In the genomic region with DNA sequence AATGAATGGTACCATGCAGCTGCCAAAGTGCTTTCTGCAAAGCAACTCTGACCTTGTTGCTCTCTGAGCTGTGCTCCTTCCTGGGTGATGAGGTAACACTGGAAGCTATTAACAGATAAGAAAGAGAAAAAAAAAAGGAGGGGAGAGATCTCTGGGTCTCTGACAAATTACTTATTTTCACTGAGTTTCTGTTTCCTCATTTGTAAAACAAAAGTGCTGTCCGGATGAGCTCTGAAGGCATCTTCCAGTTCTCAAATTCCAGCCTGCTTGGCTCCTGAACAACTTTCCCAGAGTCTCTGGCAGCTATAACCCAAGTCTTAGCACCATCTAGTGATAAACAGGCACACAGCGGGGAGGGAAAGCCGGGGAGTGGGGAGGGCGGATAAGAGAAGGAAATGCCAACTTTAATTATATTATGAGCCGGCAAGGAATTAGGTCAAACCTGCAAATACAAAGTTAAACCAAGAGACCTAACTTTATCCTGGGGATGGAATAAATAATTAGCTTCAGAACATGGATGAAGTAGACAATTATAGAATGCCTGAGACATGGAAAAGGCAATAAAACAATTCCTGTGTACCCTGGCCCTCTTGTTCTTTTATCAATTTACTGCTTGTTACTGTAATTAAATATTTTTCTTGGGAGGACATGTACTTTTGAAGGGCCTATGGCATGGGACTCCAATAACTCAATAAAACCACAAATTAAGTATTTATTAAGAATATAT, we compare ENCODE assay signal across 9 cellular contexts.
DNase-seq lines count a peak whose midpoint lies in the region; ATAC-seq and TF ChIP-seq lines count a peak whose summit lies in the region.
"Had no signal": no experiment of that assay in that cellular context is flagged by ENCODE, and none has a peak within 500 bp of the region (broad histone marks: within the 10 kb centered on the region; RNA-seq: fewer than 3 reads in every experiment).

No MANE protein-coding gene starts in this region.

- ATAC-seq in lower lobe of right lung (peak; percentile 90 to 93), aorta (ENCODE audit: low FRiP score) (peak; percentile 82), HG03565 (IDR thresholded peaks at IDR 0.05; ENCODE audit: unreplicated experiment) (no peak)

- intact Hi-C loops in lower lobe of right lung (cut with DNase I), result no loop called here
- intact Hi-C loops in aorta (cut with DNase I), result loop anchor here (1.0 to 5.0 kb wide), 3 partner anchors 66 to 107 kb away; no protein-coding TSS in a partner anchor

- WGBS in aorta, 2 donors, result 1 to 2% methylated on average over 5 of the region's 5 CpGs

- DNase-seq in GM13976 (ENCODE audit: low spot score) (no peak), OCI-M1 (lab: John Stamatoyannopoulos, UW) (peak; percentile 59), dermis microvascular lymphatic vessel endothelial cell (ENCODE audit: low read depth in 2 of 2) (peak; percentile 32 to 66), lower lobe of right lung (peak; percentile 60), aorta (peak; percentile 77 to 82), NOMO-1 treated with DMSO at 0.1 percent for 48 hours (lab: John Stamatoyannopoulos, UW; ENCODE audit: unreplicated experiment) (no peak)
- DNase-seq: activated naive CD8-positive, alpha-beta T cell treated with anti-CD3 and anti-CD28 coated beads, Interleukin-2, amount 10 ng/mL, durations not matched to agents 7 days and 5 days had no signal

- H3K27ac ChIP-seq in 22Rv1, result no peak overlapping the region
- no peak overlapping the region for H3K27ac ChIP-seq in lower lobe of right lung
- H3K27ac ChIP-seq in aorta (ENCODE audit: low read depth in 1 of 2, low read length in 2 of 2), result no peak overlapping the region

- no peaks in the 10 kb centered on the region for H3K4me1 ChIP-seq in lower lobe of right lung
- H3K4me1 ChIP-seq in aorta (ENCODE audit: control insufficient read depth in 1 of 2, insufficient read depth in 2 of 2, low read length in 2 of 2), result no peaks in the 10 kb centered on the region

- no peaks in the 10 kb centered on the region for H3K36me3 ChIP-seq in lower lobe of right lung
- H3K36me3 ChIP-seq in aorta (ENCODE audit: control insufficient read depth in 1 of 2, insufficient read depth in 2 of 2, low read length in 1 of 2), result no peaks in the 10 kb centered on the region

- no peaks in the 10 kb centered on the region for H3K27me3 ChIP-seq in lower lobe of right lung (ENCODE audit: low read depth)
- H3K27me3 ChIP-seq in aorta (ENCODE audit: control insufficient read depth in 1 of 2, insufficient read depth in 2 of 2, low read length in 1 of 2), result peaks cover 0 to 1% of the 10 kb centered on the region in 2 donors

- in situ Hi-C loops in GM13976 (cut with MboI; ENCODE audit: low sequenced_read_pairs, unreplicated experiment), result no loop called here

- H3K9me3 ChIP-seq in lower lobe of right lung, result no peaks in the 10 kb centered on the region
- no peaks in the 10 kb centered on the region for H3K9me3 ChIP-seq in aorta (ENCODE audit: control insufficient read depth, low read length)

- TF ChIP-seq CTCF in 22Rv1 (IDR thresholded peaks at IDR 0.05) (peak; percentile 74), GM13976 (IDR thresholded peaks at IDR 0.05; ENCODE audit: borderline replicate concordance, control extremely low read depth, extremely low read depth, insufficient read depth, missing control alignments) (peak; percentile 37), lower lobe of right lung (IDR thresholded peaks at IDR 0.05) (peak; percentile 67)

- H3K4me3 ChIP-seq in lower lobe of right lung (no peak overlapping the region), aorta (ENCODE audit: low read length in 2 of 2) (no peak overlapping the region)

Comparison
In these comparisons a context has a peak if more than half of its experiments do, and no peak if none do; other contexts are left out.
1. DNase-seq: peak in OCI-M1 (single experiment), dermis microvascular lymphatic vessel endothelial cell (2 of 2), lower lobe of right lung (single experiment) and aorta (2 of 2); none in GM13976 (single experiment) and NOMO-1 treated with DMSO at 0.1 percent for 48 hours (single experiment).
2. Peak in every context shown above with its lines, with median percentiles within 50 percentile points of each other: CTCF ChIP-seq.